In the genomic region with DNA sequence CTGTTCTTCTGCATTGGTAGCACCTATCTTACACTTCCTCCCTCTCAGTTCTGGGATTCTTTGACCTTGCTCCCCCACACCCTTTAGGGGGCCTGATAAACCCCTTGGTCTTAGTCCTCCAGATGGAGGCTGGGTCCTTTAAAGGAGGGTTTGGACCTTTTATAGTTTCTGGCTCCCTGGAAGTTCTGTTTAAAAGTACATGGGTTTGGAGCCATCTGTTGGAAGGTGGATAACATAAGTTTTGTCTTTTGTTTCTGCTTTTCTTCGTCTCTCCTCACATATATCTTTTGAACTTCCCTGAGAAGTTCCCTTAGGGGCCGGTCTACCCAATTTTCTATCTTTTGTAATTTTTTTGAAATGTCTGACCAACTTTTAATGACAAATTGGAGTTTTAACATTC, we compare ENCODE assay signal across 22 cellular contexts. TPM values are rescaled to one million over a fixed set of nuclear protein-coding genes. Genes with fewer than 3 reads are reported as not detected.
"Had no signal": no experiment of that assay in that cellular context is flagged by ENCODE, and none has a peak within 500 bp of the region (broad histone marks: within the 10 kb centered on the region; RNA-seq: fewer than 3 reads in every experiment).

No MANE protein-coding gene starts in this region.

- H3K36me3 Mint-ChIP-seq: stimulated activated effector memory CD8-positive, alpha-beta T cell treated with anti-CD3 and anti-CD28 coated beads, Interleukin-12 subunit alpha, Interleukin-12 subunit beta, amount 100 ng/mL, for 72 hours had no signal

- H3K27ac ChIP-seq: coronary artery, gastroesophageal sphincter, heart left ventricle, sigmoid colon, testis, upper lobe of right lung had no signal

- H3K4me1 Mint-ChIP-seq: activated T-helper 17 cell treated with anti-CD3 and anti-CD28 coated beads, Interleukin-2, amount 50 U/mL, for 72 hours; nephron; stimulated activated effector memory CD8-positive, alpha-beta T cell treated with anti-CD3 and anti-CD28 coated beads, Interleukin-12 subunit alpha, Interleukin-12 subunit beta, amount 100 ng/mL, for 72 hours had no signal

- H3K36me3 ChIP-seq: gastroesophageal sphincter, heart left ventricle, sigmoid colon, upper lobe of right lung had no signal

- DNase-seq: activated CD4-positive, alpha-beta T cell treated with anti-CD3 and anti-CD28 coated beads for 48 hours; activated CD4-positive, CD25-positive, alpha-beta regulatory T cell; activated CD8-positive, alpha-beta T cell treated with anti-CD3 and anti-CD28 coated beads for 36 hours; activated naive CD4-positive, alpha-beta T cell; activated T-cell treated with anti-CD3 and anti-CD28 coated beads, Interleukin-2, amount 50 U/mL, for 1 hour; central memory CD4-positive, alpha-beta T cell; heart left ventricle; kidney; sigmoid colon; stimulated activated CD4-positive, alpha-beta T cell treated with anti-CD3 and anti-CD28 coated beads, Interleukin-4, amount 100 ng/mL, for 24 hours; testis; upper lobe of right lung had no signal

- ATAC-seq: activated CD8-positive, alpha-beta T cell treated with anti-CD3 and anti-CD28 coated beads for 36 hours; activated T-helper 17 cell treated with anti-CD3 and anti-CD28 coated beads, Interleukin-2, amount 50 U/mL, for 72 hours; gastroesophageal sphincter; heart left ventricle; left lobe of liver; stimulated activated effector memory CD8-positive, alpha-beta T cell treated with anti-CD3 and anti-CD28 coated beads, Interleukin-12 subunit alpha, Interleukin-12 subunit beta, amount 100 ng/mL, for 72 hours; upper lobe of right lung had no signal

- H3K27me3 ChIP-seq: gastroesophageal sphincter, heart left ventricle, sigmoid colon, testis, upper lobe of right lung had no signal

- H3K4me3 ChIP-seq: coronary artery, gastroesophageal sphincter, heart left ventricle, sigmoid colon, testis, upper lobe of right lung had no signal

- H3K4me3 Mint-ChIP-seq: activated CD8-positive, alpha-beta T cell treated with anti-CD3 and anti-CD28 coated beads for 36 hours; activated T-helper 17 cell treated with anti-CD3 and anti-CD28 coated beads, Interleukin-2, amount 50 U/mL, for 72 hours; brain; mesothelial cell of epicardium; nephron; stimulated activated effector memory CD8-positive, alpha-beta T cell treated with anti-CD3 and anti-CD28 coated beads, Interleukin-12 subunit alpha, Interleukin-12 subunit beta, amount 100 ng/mL, for 72 hours had no signal

- H3K27ac Mint-ChIP-seq: activated CD8-positive, alpha-beta T cell treated with anti-CD3 and anti-CD28 coated beads for 36 hours; activated T-helper 17 cell treated with anti-CD3 and anti-CD28 coated beads, Interleukin-2, amount 50 U/mL, for 72 hours; brain; mesothelial cell of epicardium; nephron; stimulated activated effector memory CD8-positive, alpha-beta T cell treated with anti-CD3 and anti-CD28 coated beads, Interleukin-12 subunit alpha, Interleukin-12 subunit beta, amount 100 ng/mL, for 72 hours had no signal

- H3K27me3 Mint-ChIP-seq: activated T-helper 17 cell treated with anti-CD3 and anti-CD28 coated beads, Interleukin-2, amount 50 U/mL, for 72 hours; brain had no signal

- H3K9me3 Mint-ChIP-seq: activated T-helper 17 cell treated with anti-CD3 and anti-CD28 coated beads, Interleukin-2, amount 50 U/mL, for 72 hours had no signal

- H3K9me3 ChIP-seq: gastroesophageal sphincter, heart left ventricle, sigmoid colon, testis, upper lobe of right lung had no signal

- H3K4me1 ChIP-seq: heart left ventricle, sigmoid colon, testis, upper lobe of right lung had no signal

RNA-seq across cellular contexts. Expression of a gene that starts 34.8 kb away (rescaled TPM):
- total RNA-seq: heart left ventricle had no signal
- polyA plus RNA-seq: heart left ventricle had no signal

RNA-seq across cellular contexts. Expression of a gene that starts 36.4 kb away (rescaled TPM):
- total RNA-seq: activated CD8-positive, alpha-beta T cell treated with anti-CD3 and anti-CD28 coated beads for 36 hours; activated T-helper 17 cell treated with anti-CD3 and anti-CD28 coated beads, Interleukin-2, amount 50 U/mL, for 72 hours; gastroesophageal sphincter; heart left ventricle; kidney; left lobe of liver; lung microvascular endothelial cell; mesothelial cell of epicardium; sigmoid colon; upper lobe of right lung had no signal
- polyA plus RNA-seq: esophagus, heart left ventricle, sigmoid colon had no signal
